8 cellular contexts compared by ENCODE assay signal in the genomic region with DNA sequence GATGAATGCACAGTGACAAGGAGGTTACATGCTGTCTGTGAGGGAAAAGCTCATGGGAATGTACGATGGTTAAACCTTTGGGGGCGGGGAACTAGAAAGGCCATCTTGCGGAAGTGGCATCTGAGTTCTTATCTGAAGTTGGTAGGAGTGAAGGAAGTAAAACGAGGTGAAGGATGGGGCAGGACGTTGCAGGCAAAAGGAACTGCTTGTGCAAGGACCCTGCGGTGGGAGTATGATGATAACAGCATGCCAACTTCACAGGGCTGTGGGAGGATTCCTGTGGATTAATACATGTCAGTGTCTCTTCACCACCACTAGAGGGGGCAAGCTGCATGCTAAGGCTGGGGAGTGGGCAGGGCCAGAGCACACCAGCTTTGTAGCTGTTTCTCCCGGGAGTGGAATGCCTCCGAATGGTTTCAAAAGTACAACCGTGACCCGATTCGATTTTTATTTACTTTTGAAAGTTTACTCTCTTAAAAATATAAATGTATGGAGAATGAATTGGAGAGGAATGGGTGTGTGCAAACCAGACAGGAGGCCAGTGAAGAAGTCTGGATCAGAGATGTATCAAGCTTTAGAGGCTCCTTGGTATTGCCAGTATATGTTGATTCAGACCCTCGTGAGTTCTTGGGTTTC.
DNase-seq lines count a peak whose midpoint lies in the region; ATAC-seq lines count a peak whose summit lies in the region.

No MANE protein-coding gene starts in this region.

- DNase-seq in C1 segment of cervical spinal cord (lab: John Stamatoyannopoulos, UW): peak in 10 of 14 donors; percentile 15 to 58 (median 28)
- peak; percentile 51 for DNase-seq in NCI-H2227 treated with DMSO at 0.1 percent for 48 hours (lab: John Stamatoyannopoulos, UW)
- DNase-seq in activated CD4-positive, CD25-positive, alpha-beta regulatory T cell (lab: John Stamatoyannopoulos, UW): peak in 3 of 4 experiments; percentile 11 to 28 (median 14)
- peak; percentile 55 to 78 for DNase-seq in dermis microvascular lymphatic vessel endothelial cell (ENCODE audit: low read depth in 2 of 2)
- peak; percentile 84 to 86 for DNase-seq in lung microvascular endothelial cell (ENCODE audit: low read depth in 2 of 2)
- peak; percentile 22 for DNase-seq in stimulated activated CD8-positive, alpha-beta memory T cell treated with anti-CD3 and anti-CD28 coated beads, Interleukin-12 subunit alpha, Interleukin-12 subunit beta, amount 100 ng/mL, for 4 hours (ENCODE audit: low read depth)

- ATAC-seq in GM19023 (IDR thresholded peaks at IDR 0.05; ENCODE audit: unreplicated experiment) (peak; percentile 95), HG03159 (IDR thresholded peaks at IDR 0.05; ENCODE audit: unreplicated experiment) (peak; percentile 98)

Comparison
In these comparisons a context has a peak if more than half of its experiments do, and no peak if none do; other contexts are left out.
1. Peak in every context shown above with its lines: DNase-seq and ATAC-seq.
2. DNase-seq: peak in every context shown above with its lines; median percentile 85 in lung microvascular endothelial cell; 66 in dermis microvascular lymphatic vessel endothelial cell; 51 in NCI-H2227 treated with DMSO at 0.1 percent for 48 hours; 28 in C1 segment of cervical spinal cord; 22 in stimulated activated CD8-positive, alpha-beta memory T cell treated with anti-CD3 and anti-CD28 coated beads, Interleukin-12 subunit alpha, Interleukin-12 subunit beta, amount 100 ng/mL, for 4 hours; 14 in activated CD4-positive, CD25-positive, alpha-beta regulatory T cell.